9 cellular contexts compared by ENCODE assay signal in the genomic region with DNA sequence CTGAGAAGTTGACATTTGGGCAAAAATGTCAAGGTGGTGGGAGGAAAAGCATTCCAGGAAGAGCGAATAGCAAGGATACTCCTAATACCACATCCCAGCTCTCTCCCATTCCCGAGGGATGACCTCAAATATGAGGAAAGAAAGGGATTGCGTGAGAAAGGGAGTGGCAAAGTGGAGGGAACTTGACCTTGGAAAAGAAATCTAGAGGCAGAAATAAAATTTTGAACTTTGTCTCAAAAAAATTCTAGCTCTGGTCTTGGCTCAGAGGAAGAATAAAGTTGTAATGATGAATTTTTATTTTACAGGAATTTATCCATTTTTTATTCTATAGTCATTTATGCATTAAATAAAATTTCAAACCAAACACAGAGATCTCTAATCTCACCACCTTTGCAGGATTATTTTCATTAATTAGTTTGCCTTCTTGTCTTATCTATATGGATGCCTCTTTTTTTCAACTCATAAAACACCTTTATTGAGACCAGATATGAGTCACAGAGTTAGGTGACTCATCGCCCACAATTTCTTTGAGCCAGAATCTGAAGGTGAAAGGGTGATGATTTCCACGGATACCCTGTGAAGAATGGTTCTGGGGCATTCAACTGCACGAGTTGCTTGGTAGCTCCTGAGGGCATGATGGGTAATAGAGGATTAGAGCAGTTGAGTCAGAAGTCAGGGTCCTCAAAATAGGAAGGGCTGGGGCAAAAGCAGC.
DNase-seq lines count a peak whose midpoint lies in the region; ATAC-seq and TF ChIP-seq lines count a peak whose summit lies in the region.
"Had no signal": no experiment of that assay in that cellular context is flagged by ENCODE, and none has a peak within 500 bp of the region (broad histone marks: within the 10 kb centered on the region; RNA-seq: fewer than 3 reads in every experiment).

No MANE protein-coding gene starts in this region.

- DNase-seq in 8988T (peak; percentile 27), GM23248 (peak; percentile 37), right atrium auricular region (ENCODE audit: low spot score) (no peak), DMS79 treated with DMSO at 0.1 percent for 48 hours (lab: John Stamatoyannopoulos, UW) (no peak)
- DNase-seq in T-helper 2 cell treated with Interferon-gamma antibody and Interleukin-4, amounts not matched to agents 5 μg/mL and 100 μg/mL, for 36 hours (ENCODE audit: low spot score), result peak; percentile 80
- DNase-seq in stimulated activated CD4-positive, alpha-beta T cell treated with anti-CD3 and anti-CD28 coated beads, TNF-alpha, amount 100 ng/mL, for 24 hours (ENCODE audit: low read depth in 3 of 3), result peak; percentile 41 to 61 (median 52)

- no peaks in the 10 kb centered on the region for H3K36me3 ChIP-seq in GM23248 (ENCODE audit: low read depth)
- H3K36me3 ChIP-seq in right atrium auricular region, result no peaks in the 10 kb centered on the region

- no peak for ATAC-seq in HG02642 (IDR thresholded peaks at IDR 0.05; ENCODE audit: poor library complexity, unreplicated experiment)

- no peaks in the 10 kb centered on the region for H3F3A ChIP-seq in GM23248 (ENCODE audit: insufficient read depth)

- H3K4me3 Mint-ChIP-seq in T-helper 2 cell treated with Interferon-gamma antibody and Interleukin-4, amounts not matched to agents 5 μg/mL and 100 μg/mL, for 36 hours, result peak overlapping the region; percentile 66
- no peak overlapping the region for H3K4me3 Mint-ChIP-seq in brain

- H3K27me3 ChIP-seq in GM23248 (replicated peaks; ENCODE audit: insufficient read depth) (0 out of 2 replicates have a peak, but pooled peaks cover 5% of the 10 kb centered on the region), right atrium auricular region (no peaks in the 10 kb centered on the region)

- H3K4me1 Mint-ChIP-seq in T-helper 2 cell treated with Interferon-gamma antibody and Interleukin-4, amounts not matched to agents 5 μg/mL and 100 μg/mL, for 36 hours (ENCODE audit: low read depth), result peaks cover 53% of the 10 kb centered on the region
- H3K4me1 Mint-ChIP-seq in brain, result peaks cover 6% of the 10 kb centered on the region

- H4K20me1 ChIP-seq in GM23248 (ENCODE audit: insufficient read depth), result no peaks in the 10 kb centered on the region

- 59% methylated on average over 6 of the region's 6 CpGs for WGBS in GM23248 (ENCODE audit: low coverage in 1 of 2, low lambda C conversion rate in 2 of 2, missing lambda C conversion rate in 2 of 2), 2 experiments

- H3K9me2 ChIP-seq in GM23248 (ENCODE audit: insufficient read depth), result peaks cover 4% of the 10 kb centered on the region; the same call in 1 of the 2 replicates

- H3K4me3 ChIP-seq in GM23248 (no peak overlapping the region), right atrium auricular region (no peak overlapping the region)

- H3K9me3 ChIP-seq in GM23248 (ENCODE audit: low read depth) (no peaks in the 10 kb centered on the region), right atrium auricular region (peaks cover 0 to 9% of the 10 kb centered on the region in 2 donors)

- no peak overlapping the region for H3K4me2 ChIP-seq in GM23248 (ENCODE audit: unreplicated experiment)

- no peak overlapping the region for H3K9ac ChIP-seq in GM23248
- H3K9ac ChIP-seq: parathyroid adenoma had no signal

- H2AFZ ChIP-seq in GM23248, result no peak overlapping the region
- H2AFZ ChIP-seq: parathyroid adenoma had no signal

- peak overlapping the region; percentile 89 for H3K27ac Mint-ChIP-seq in T-helper 2 cell treated with Interferon-gamma antibody and Interleukin-4, amounts not matched to agents 5 μg/mL and 100 μg/mL, for 36 hours
- peak overlapping the region in 3 of 5 experiments; percentile 76 to 88 (median 79) for H3K27ac Mint-ChIP-seq in brain

- peaks cover 14% of the 10 kb centered on the region for H3K9me3 Mint-ChIP-seq in T-helper 2 cell treated with Interferon-gamma antibody and Interleukin-4, amounts not matched to agents 5 μg/mL and 100 μg/mL, for 36 hours
- H3K9me3 Mint-ChIP-seq in brain, result peaks cover 0 to 11% (median 3%) of the 10 kb centered on the region in 5 experiments

- H3K27me3 Mint-ChIP-seq in T-helper 2 cell treated with Interferon-gamma antibody and Interleukin-4, amounts not matched to agents 5 μg/mL and 100 μg/mL, for 36 hours (ENCODE audit: low read depth), result no peaks in the 10 kb centered on the region
- no peaks in the 10 kb centered on the region for H3K27me3 Mint-ChIP-seq in brain

- no peaks in the 10 kb centered on the region for H3K4me1 ChIP-seq in GM23248 (ENCODE audit: insufficient read depth)
- no peaks in the 10 kb centered on the region for H3K4me1 ChIP-seq in right atrium auricular region
- H3K4me1 ChIP-seq: parathyroid adenoma had no signal

- TF ChIP-seq CTCF in brain (conservative IDR thresholded peaks at IDR 0.05) (no peak), right atrium auricular region (IDR thresholded peaks at IDR 0.05) (no peak)

- no peak overlapping the region for H3K27ac ChIP-seq in GM23248
- no peak overlapping the region for H3K27ac ChIP-seq in right atrium auricular region
- H3K27ac ChIP-seq: parathyroid adenoma had no signal

- in situ Hi-C loops in GM23248 (cut with MboI), result no loop called here

- peaks cover 6% of the 10 kb centered on the region for H3K36me3 Mint-ChIP-seq in T-helper 2 cell treated with Interferon-gamma antibody and Interleukin-4, amounts not matched to agents 5 μg/mL and 100 μg/mL, for 36 hours (ENCODE audit: low read depth)
- H3K36me3 Mint-ChIP-seq in brain, result no peaks in the 10 kb centered on the region

- no peaks in the 10 kb centered on the region for H3K79me2 ChIP-seq in GM23248 (ENCODE audit: insufficient read depth)
- H3K79me2 ChIP-seq: parathyroid adenoma had no signal

Comparison
In these comparisons a context has a peak if more than half of its experiments do, and no peak if none do; other contexts are left out.
1. DNase-seq: peak in 8988T (single experiment), GM23248 (single experiment), T-helper 2 cell treated with Interferon-gamma antibody and Interleukin-4, amounts not matched to agents 5 μg/mL and 100 μg/mL, for 36 hours (single experiment) and stimulated activated CD4-positive, alpha-beta T cell treated with anti-CD3 and anti-CD28 coated beads, TNF-alpha, amount 100 ng/mL, for 24 hours (3 of 3); none in right atrium auricular region (single experiment) and DMS79 treated with DMSO at 0.1 percent for 48 hours (single experiment).